ENCODE assay signal across 31 cellular contexts in the genomic region with DNA sequence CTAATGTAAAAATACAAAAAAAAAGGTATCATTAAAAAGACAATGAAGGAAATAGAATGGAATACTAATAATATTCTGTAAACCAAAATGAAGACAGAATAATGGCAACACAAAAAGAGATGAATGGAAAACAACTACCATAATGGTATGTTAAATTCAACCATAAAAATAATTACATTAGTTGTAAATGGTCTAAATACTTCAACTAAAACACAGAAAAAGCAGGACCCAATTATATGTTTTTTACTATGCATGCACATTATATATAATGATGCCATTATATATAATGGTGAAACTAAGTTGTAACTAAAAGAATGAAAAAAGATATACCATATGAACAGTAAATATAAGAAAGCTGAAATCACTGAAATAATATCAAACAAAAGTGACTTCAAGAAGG.
"Had no signal": no experiment of that assay in that cellular context is flagged by ENCODE, and none has a peak within 500 bp of the region (broad histone marks: within the 10 kb centered on the region; RNA-seq: fewer than 3 reads in every experiment).

No MANE protein-coding gene starts in this region.

- H3K9me3 ChIP-seq: breast epithelium, esophagus squamous epithelium had no signal

- H3K27me3 ChIP-seq: adrenal gland, ascending aorta, breast epithelium, cardiac muscle cell, esophagus squamous epithelium had no signal

- H3K36me3 ChIP-seq: adrenal gland, ascending aorta, breast epithelium, cardiac muscle cell, esophagus squamous epithelium had no signal

- FAIRE-seq: endothelial cell of umbilical vein had no signal

- H3K4me3 ChIP-seq: adrenal gland, ascending aorta, breast epithelium, cardiac muscle cell, esophagus squamous epithelium had no signal

- H3K27ac ChIP-seq: adrenal gland, ascending aorta, breast epithelium, cardiac muscle cell, epithelial cell of prostate, esophagus squamous epithelium had no signal

- H3K4me1 ChIP-seq: adrenal gland, ascending aorta, breast epithelium, esophagus squamous epithelium had no signal

- ATAC-seq: activated CD4-positive, alpha-beta T cell treated with anti-CD3 and anti-CD28 coated beads for 36 hours; activated CD8-positive, alpha-beta memory T cell treated with anti-CD3 and anti-CD28 coated beads, Interleukin-2, amount 10 ng/mL, durations not matched to agents 7 days and 5 days; activated CD8-positive, alpha-beta T cell treated with anti-CD3 and anti-CD28 coated beads, Interleukin-2, amount 10 ng/mL, durations not matched to agents 7 days and 5 days; activated naive CD8-positive, alpha-beta T cell treated with anti-CD3 and anti-CD28 coated beads, Interleukin-2, amount 50 U/mL, for 24 hours; T-helper 17 cell had no signal

- DNase-seq: activated CD4-positive, alpha-beta memory T cell treated with anti-CD3 and anti-CD28 coated beads for 36 hours; activated CD4-positive, alpha-beta T cell treated with anti-CD3 and anti-CD28 coated beads for 36 hours; activated CD4-positive, alpha-beta T cell treated with anti-CD3 and anti-CD28 coated beads, Interleukin-2, amount 10 ng/mL, durations not matched to agents 24 days and 14 days; activated CD4-positive, CD25-positive, alpha-beta regulatory T cell; activated CD4-positive, CD25-positive, alpha-beta regulatory T cell treated with anti-CD3 and anti-CD28 coated beads, Interleukin-2, amount 50 U/mL, for 72 hours; activated CD8-positive, alpha-beta memory T cell treated with anti-CD3 and anti-CD28 coated beads, Interleukin-2, amount 10 ng/mL, durations not matched to agents 7 days and 5 days; activated CD8-positive, alpha-beta memory T cell treated with anti-CD3 and anti-CD28 coated beads, Interleukin-2, amount 50 U/mL, for 4 hours; activated CD8-positive, alpha-beta T cell treated with anti-CD3 and anti-CD28 coated beads, Interleukin-2, amount 10 ng/mL, durations not matched to agents 7 days and 5 days; activated effector memory CD4-positive, alpha-beta T cell treated with anti-CD3 and anti-CD28 coated beads, Interleukin-2, amount 50 U/mL, for 16 hours; activated naive CD4-positive, alpha-beta T cell treated with anti-CD3 and anti-CD28 coated beads for 36 hours; activated naive CD8-positive, alpha-beta T cell treated with anti-CD3 and anti-CD28 coated beads for 36 hours; activated naive CD8-positive, alpha-beta T cell treated with anti-CD3 and anti-CD28 coated beads, Interleukin-2, amount 50 U/mL, for 24 hours; activated T-cell treated with anti-CD3 and anti-CD28 coated beads, Interleukin-2, amount 50 U/mL, for 1 hour; activated T-cell treated with anti-CD3 and anti-CD28 coated beads, Interleukin-2, amount 50 U/mL, for 48 hours; adrenal gland; amygdala; cortex of kidney; dermis blood vessel endothelial cell; effector CD4-positive, alpha-beta T cell; effector memory CD8-positive, alpha-beta T cell; esophagus squamous epithelium; foreskin melanocyte; head of caudate nucleus; T-helper 1 cell; T-helper 17 cell; T1000 had no signal
